In the genomic region with DNA sequence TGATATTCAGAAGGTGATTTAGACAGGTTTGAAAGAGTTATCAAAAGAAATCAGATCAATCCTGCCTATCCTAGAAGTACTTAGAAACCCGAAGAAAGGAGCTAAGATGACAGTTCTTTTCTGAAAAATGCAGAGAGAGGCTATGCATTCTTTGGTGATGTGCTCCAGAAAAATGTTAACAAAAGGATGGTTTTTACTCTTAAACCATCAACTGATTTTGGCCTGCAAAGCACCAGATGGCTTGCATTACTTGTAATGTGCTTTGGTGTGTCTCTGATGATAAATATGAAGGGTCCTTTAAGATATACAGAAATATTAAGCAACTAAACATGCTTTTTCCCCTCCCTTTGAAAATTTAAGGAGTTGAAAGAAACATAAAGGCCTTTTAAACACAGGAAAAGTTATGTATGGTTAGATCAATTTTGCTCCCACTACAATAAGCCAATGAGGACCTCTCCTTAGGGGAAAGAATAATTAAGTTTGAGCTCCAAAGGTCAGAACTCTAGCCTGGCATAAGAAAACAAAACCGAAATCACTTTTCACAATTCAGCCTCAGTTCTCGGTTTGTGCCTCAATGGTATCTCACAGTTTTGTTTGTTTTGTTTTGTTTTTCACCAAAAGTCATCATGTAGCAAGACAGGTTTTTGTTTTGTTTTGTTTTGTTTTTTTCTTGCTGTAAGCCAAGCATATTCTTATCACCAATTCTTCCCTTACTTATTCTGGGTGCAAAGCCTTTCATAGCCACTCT, we compare ENCODE assay signal across 18 cellular contexts.
DNase-seq lines count a peak whose midpoint lies in the region; ATAC-seq and TF ChIP-seq lines count a peak whose summit lies in the region.
"Had no signal": no experiment of that assay in that cellular context is flagged by ENCODE, and none has a peak within 500 bp of the region (broad histone marks: within the 10 kb centered on the region; RNA-seq: fewer than 3 reads in every experiment).

No MANE protein-coding gene starts in this region.

- no peaks in the 10 kb centered on the region; the same call in 1 of the 2 replicates for H3K9me2 ChIP-seq in GM23248 (ENCODE audit: insufficient read depth)

- peaks cover 18% of the 10 kb centered on the region; the same call in 1 of the 2 replicates for H3F3A ChIP-seq in GM23248 (ENCODE audit: insufficient read depth)

- DNase-seq in AG08395 (ENCODE audit: low spot score) (peak; percentile 17), GM23248 (peak; percentile 29), adipocyte (ENCODE audit: low read depth) (peak; percentile 56), foreskin fibroblast (peak; percentile 33 to 77), NCI-H1092 (lab: John Stamatoyannopoulos, UW) (no peak), middle frontal gyrus (ENCODE audit: extremely low spot score, low spot score) (no peak), GM10266 (ENCODE audit: extremely low spot score) (no peak)
- DNase-seq: AML-193, COR-L47, GOT3, NCI-H187 treated with DMSO at 0.1 percent for 48 hours, NCI-H2171, NCI-H446, NCI-H69, OCI-M1, RPMI8226, SW 1271 had no signal

- H3K9ac ChIP-seq in GM23248: no peak overlapping the region
- no peak overlapping the region for H3K9ac ChIP-seq in adipocyte (ENCODE audit: low read length)

- no peak for TF ChIP-seq CTCF in foreskin fibroblast (IDR thresholded peaks at IDR 0.05; ENCODE audit: low read depth, low read length)
- TF ChIP-seq CTCF in GM10266 (IDR thresholded peaks at IDR 0.05; ENCODE audit: control insufficient read depth, insufficient read depth, low read depth, missing control alignments): no peak

- H3K36me3 ChIP-seq in GM23248 (ENCODE audit: low read depth) (no peaks in the 10 kb centered on the region), adipocyte (ENCODE audit: control insufficient read depth, insufficient read depth, low read length, severe bottlenecking) (no peaks in the 10 kb centered on the region)

- no peak overlapping the region for H2AFZ ChIP-seq in GM23248

- H3K9me3 ChIP-seq in GM23248 (ENCODE audit: low read depth) (no peaks in the 10 kb centered on the region), adipocyte (ENCODE audit: control insufficient read depth, low read length) (no peaks in the 10 kb centered on the region)

- in situ Hi-C loops in GM23248 (cut with MboI): loop anchor here (10.0 to 25.0 kb wide), 2 partner anchors 463 to 971 kb away; partner anchors contain the start of gene OSR1

- H3K4me1 ChIP-seq in GM23248 (ENCODE audit: insufficient read depth) (peaks cover 18% of the 10 kb centered on the region), adipocyte (ENCODE audit: control insufficient read depth, insufficient read depth, low read length) (peaks cover 23% of the 10 kb centered on the region)

- no peak for ATAC-seq in HG02884 (IDR thresholded peaks at IDR 0.05; ENCODE audit: unreplicated experiment)

- H3K27me3 ChIP-seq in GM23248 (replicated peaks; ENCODE audit: insufficient read depth): no peaks in the 10 kb centered on the region
- H3K27me3 ChIP-seq in adipocyte (replicated peaks; ENCODE audit: control insufficient read depth, insufficient read depth, low read length): no peaks in the 10 kb centered on the region

- H3K27ac ChIP-seq in GM23248: no peak overlapping the region

- H3K4me3 ChIP-seq in GM23248 (no peak overlapping the region), adipocyte (ENCODE audit: low read length) (no peak overlapping the region), foreskin fibroblast (ENCODE audit: low read depth in 1 of 2, low read length in 2 of 2) (no peak overlapping the region)

- H3K79me2 ChIP-seq in GM23248 (ENCODE audit: insufficient read depth): no peaks in the 10 kb centered on the region

- WGBS in GM23248 (ENCODE audit: low coverage in 1 of 2, low lambda C conversion rate in 2 of 2, missing lambda C conversion rate in 2 of 2), 2 experiments: 83 to 85% methylated on average over 3 of the region's 3 CpGs

- no peak overlapping the region for H3K4me2 ChIP-seq in GM23248 (ENCODE audit: unreplicated experiment)

- no peaks in the 10 kb centered on the region for H4K20me1 ChIP-seq in GM23248 (ENCODE audit: insufficient read depth)

Comparison
In these comparisons a context has a peak if more than half of its experiments do, and no peak if none do; other contexts are left out.
1. DNase-seq: peak in AG08395 (single experiment), GM23248 (single experiment), adipocyte (single experiment) and foreskin fibroblast (2 of 2); none in NCI-H1092 (single experiment), middle frontal gyrus (single experiment) and GM10266 (single experiment).